ENCODE assay signal across 13 cellular contexts in the genomic region with DNA sequence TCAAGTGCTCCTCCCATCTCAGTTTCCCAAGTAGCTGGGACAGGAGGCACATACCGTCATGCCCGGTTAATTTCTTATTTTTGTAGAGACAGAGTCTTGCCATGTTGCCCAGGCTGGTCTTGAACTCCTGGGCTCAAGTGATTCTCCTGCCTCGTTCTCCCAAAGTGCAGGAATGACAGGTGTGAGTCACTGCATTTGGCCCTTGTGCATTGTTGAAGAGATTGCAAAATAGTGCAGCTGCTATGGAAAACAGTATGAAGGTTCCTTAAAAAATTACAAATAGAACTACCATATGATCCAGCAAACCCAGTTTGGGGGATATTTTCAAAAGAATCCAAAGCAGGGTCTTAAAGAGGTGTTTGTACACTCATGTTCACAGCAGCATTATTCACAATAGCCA.
"Had no signal": no experiment of that assay in that cellular context is flagged by ENCODE, and none has a peak within 500 bp of the region (broad histone marks: within the 10 kb centered on the region; RNA-seq: fewer than 3 reads in every experiment).

No MANE protein-coding gene starts in this region.

- H3K27me3 ChIP-seq: ascending aorta, ovary, sigmoid colon, thyroid gland, uterus had no signal

- H3K27me3 Mint-ChIP-seq: activated CD8-positive, alpha-beta memory T cell treated with anti-CD3 and anti-CD28 coated beads, Interleukin-2, amount 10 ng/mL, durations not matched to agents 7 days and 5 days had no signal

- H3K36me3 ChIP-seq: ascending aorta, ovary, thyroid gland, uterus had no signal

- H3K4me1 ChIP-seq: ascending aorta, sigmoid colon, thyroid gland, uterus had no signal

- H3K4me3 ChIP-seq: ascending aorta, lung, ovary, sigmoid colon, thyroid gland, uterus had no signal

- H3K27ac Mint-ChIP-seq: activated CD8-positive, alpha-beta memory T cell treated with anti-CD3 and anti-CD28 coated beads, Interleukin-2, amount 10 ng/mL, durations not matched to agents 7 days and 5 days had no signal

- ATAC-seq: activated CD4-positive, CD25-positive, alpha-beta regulatory T cell treated with anti-CD3 and anti-CD28 coated beads, Interleukin-2, amount 50 U/mL, for 24 hours; activated CD8-positive, alpha-beta memory T cell treated with anti-CD3 and anti-CD28 coated beads, Interleukin-2, amount 10 ng/mL, durations not matched to agents 7 days and 5 days; activated T-cell treated with anti-CD3 and anti-CD28 coated beads, Interleukin-2, amount 50 U/mL, for 4 hours had no signal

- H3K9me3 ChIP-seq: ascending aorta, ovary, sigmoid colon, thyroid gland, uterus had no signal

- DNase-seq: activated CD4-positive, alpha-beta T cell treated with anti-CD3 and anti-CD28 coated beads, Interleukin-2, amount 50 U/mL, for 4 hours; activated CD8-positive, alpha-beta memory T cell treated with anti-CD3 and anti-CD28 coated beads, Interleukin-2, amount 10 ng/mL, durations not matched to agents 7 days and 5 days; activated effector memory CD4-positive, alpha-beta T cell treated with anti-CD3 and anti-CD28 coated beads, Interleukin-2, amount 50 U/mL, for 16 hours; activated T-cell treated with anti-CD3 and anti-CD28 coated beads, Interleukin-2, amount 50 U/mL, for 4 hours; islet precursor cell; ovary; sigmoid colon; stimulated activated CD4-positive, alpha-beta T cell treated with anti-CD3 and anti-CD28 coated beads, Interleukin-1b, Interleukin-23, amount 100 ng/mL, for 48 hours; thyroid gland; uterus had no signal

- H3K27ac ChIP-seq: ascending aorta, ovary, sigmoid colon, thyroid gland, uterus had no signal

- H3K4me3 Mint-ChIP-seq: activated CD8-positive, alpha-beta memory T cell treated with anti-CD3 and anti-CD28 coated beads, Interleukin-2, amount 10 ng/mL, durations not matched to agents 7 days and 5 days; activated T-cell treated with anti-CD3 and anti-CD28 coated beads, Interleukin-2, amount 50 U/mL, for 4 hours had no signal

- H3K9me3 Mint-ChIP-seq: activated T-cell treated with anti-CD3 and anti-CD28 coated beads, Interleukin-2, amount 50 U/mL, for 4 hours had no signal
